In genomic region chr20:38073307-38074010, GRCh38 we compare ENCODE assay signal across 2 cellular contexts.
TF ChIP-seq lines count a peak whose summit lies in the region.

No MANE protein-coding gene starts in this region.

TF ChIP-seq in IMR-90, 13 proteins besides CTCF, POLR2A, EP300 and RAD21:
- peak; percentile 1; the same call in 1 of the 2 replicates for TF ChIP-seq NFE2L2 (IDR thresholded peaks at IDR 0.05; ENCODE audit: low read depth, low read length)
- TF ChIP-seq MAZ (IDR thresholded peaks at IDR 0.05; ENCODE audit: borderline replicate concordance, low read depth, low read length) = no peak
- peak; percentile 69 for TF ChIP-seq RCOR1 (IDR thresholded peaks at IDR 0.05; ENCODE audit: insufficient replicate concordance, low read length)
- TF ChIP-seq SMC3 (IDR thresholded peaks at IDR 0.05; ENCODE audit: low read depth, low read length) = peak; percentile 76

TF ChIP-seq in H1, 55 proteins besides CTCF, POLR2A, EP300 and RAD21:
- TF ChIP-seq RXRA (IDR thresholded peaks at IDR 0.05; ENCODE audit: insufficient read depth, low read depth, low read length) (no peak), POLR2AphosphoS5 (IDR thresholded peaks at IDR 0.05; ENCODE audit: low read depth, low read length) (no peak)
